16 cellular contexts compared by ENCODE assay signal in genomic region chr19:5515737-5516136, GRCh38. TPM values are rescaled to one million over a fixed set of nuclear protein-coding genes. Genes with fewer than 3 reads are reported as not detected.
DNase-seq lines count a peak whose midpoint lies in the region; ATAC-seq, FAIRE-seq and TF ChIP-seq lines count a peak whose summit lies in the region.
"Had no signal": no experiment of that assay in that cellular context is flagged by ENCODE, and none has a peak within 500 bp of the region (broad histone marks: within the 10 kb centered on the region; RNA-seq: fewer than 3 reads in every experiment).

No MANE protein-coding gene starts in this region.

- no peak overlapping the region for H3K23ac ChIP-seq in H1 (ENCODE audit: insufficient read length)

- H3K23me2 ChIP-seq in H1 (ENCODE audit: low read depth, low read length), result no peaks in the 10 kb centered on the region; the same call in 1 of the 2 replicates

- FAIRE-seq in H1 (lab: Jason Lieb, UNC), result peak; percentile 65

- H3K4me3 ChIP-seq in H1 (ENCODE audit: extremely low read depth in 1 of 4, insufficient read depth in 2 of 4, low read depth in 3 of 4, low read length in 4 of 4) (no peak overlapping the region), retinal pigment epithelial cell (ENCODE audit: low read length) (no peak overlapping the region), left lung (no peak overlapping the region), heart right ventricle (no peak overlapping the region)
- H3K4me3 ChIP-seq in CD4-positive, alpha-beta memory T cell (ENCODE audit: low read length in 2 of 2), result no peak overlapping the region
- H3K4me3 ChIP-seq: lower lobe of right lung, SK-N-MC had no signal

- no peak overlapping the region for H3K27ac ChIP-seq in H1 (ENCODE audit: low read depth, low read length)
- H3K27ac ChIP-seq in left lung, result no peak overlapping the region
- H3K27ac ChIP-seq in heart right ventricle, result no peak overlapping the region
- H3K27ac ChIP-seq in CD4-positive, alpha-beta memory T cell (ENCODE audit: low read depth, low read length), result no peak overlapping the region
- H3K27ac ChIP-seq: lower lobe of right lung, SK-N-MC had no signal

- 80% methylated on average over 5 of the region's 5 CpGs; no CpG with 5 or more reads in 1 of the 2 experiments for WGBS in H1 (ENCODE audit: extremely low coverage in 1 of 2, insufficient coverage in 1 of 2, insufficient read length in 1 of 2, insufficient replicate concordance in 2 of 2, low coverage in 1 of 2, low lambda C conversion rate in 2 of 2, missing lambda C conversion rate in 1 of 2), 2 experiments
- 69 to 71% methylated on average over 5 of the region's 5 CpGs for WGBS in heart right ventricle, 2 donors

- 0 out of 2 replicates have a peak overlapping the region, but pooled peaks have one; percentile 3 for H2AK5ac ChIP-seq in H1 (ENCODE audit: low read depth, low read length)

- H4K5ac ChIP-seq in H1 (ENCODE audit: insufficient read length, low read depth, low read length), result no peak overlapping the region

- no peak overlapping the region for H2BK120ac ChIP-seq in H1 (replicated peaks; ENCODE audit: low read depth, low read length)

- H3K36me3 ChIP-seq in H1 (ENCODE audit: control insufficient read depth in 2 of 4, insufficient read depth in 4 of 4, low read length in 3 of 4) (no peaks in the 10 kb centered on the region), left lung (no peaks in the 10 kb centered on the region), heart right ventricle (no peaks in the 10 kb centered on the region)
- H3K36me3 ChIP-seq in CD4-positive, alpha-beta memory T cell (ENCODE audit: insufficient read depth, low read length), result no peaks in the 10 kb centered on the region
- H3K36me3 ChIP-seq: lower lobe of right lung had no signal

- no peak overlapping the region for H2BK12ac ChIP-seq in H1 (ENCODE audit: low read depth, low read length)

- H3K4me1 ChIP-seq in H1 (replicated peaks in 1 of 4; ENCODE audit: control insufficient read depth in 3 of 4, insufficient read depth in 4 of 4, low read length in 3 of 4) (no peaks in the 10 kb centered on the region), left lung (no peaks in the 10 kb centered on the region), heart right ventricle (no peaks in the 10 kb centered on the region)
- H3K4me1 ChIP-seq in CD4-positive, alpha-beta memory T cell (ENCODE audit: insufficient read depth, low read length), result no peaks in the 10 kb centered on the region
- H3K4me1 ChIP-seq: lower lobe of right lung had no signal

- H3K9me3 ChIP-seq in H1 (ENCODE audit: insufficient read depth in 2 of 2, low read depth in 1 of 2, low read length in 1 of 2) (peaks cover 4 to 11% of the 10 kb centered on the region in 2 experiments; a peak in 2 of 4 replicates), left lung (peaks cover 0 to 34% of the 10 kb centered on the region in 2 donors), heart right ventricle (peaks cover 0 to 46% (median 13%) of the 10 kb centered on the region in 11 donors)
- H3K9me3 ChIP-seq in CD4-positive, alpha-beta memory T cell (ENCODE audit: control insufficient read depth in 1 of 2, low read length in 2 of 2), result peaks cover 0 to 8% of the 10 kb centered on the region in 2 donors

- H3K9ac ChIP-seq in H1 (replicated peaks in 1 of 4; ENCODE audit: extremely low read depth in 1 of 4, low read depth in 3 of 4, low read length in 3 of 4), result no peak overlapping the region

- H4K91ac ChIP-seq in H1 (replicated peaks; ENCODE audit: insufficient read length, low read length), result no peak overlapping the region

- H3K27me3 Mint-ChIP-seq in CD4-positive, alpha-beta memory T cell, result peaks cover 3 to 6% of the 10 kb centered on the region in 2 donors

- no peak overlapping the region for H2AFZ ChIP-seq in H1 (ENCODE audit: low read length)

- ATAC-seq in left lung, result no peak
- no peak for ATAC-seq in heart right ventricle
- ATAC-seq: lower lobe of right lung; naive thymus-derived CD4-positive, alpha-beta T cell had no signal

- H2BK5ac ChIP-seq in H1 (ENCODE audit: low read depth, low read length), result no peak overlapping the region

- no peak for TF ChIP-seq POLR2A in H1 (IDR thresholded peaks at IDR 0.05; ENCODE audit: control extremely low read depth in 1 of 2, low read depth in 2 of 2, low read length in 2 of 2)

- no peak overlapping the region for H3K27ac Mint-ChIP-seq in CD4-positive, alpha-beta memory T cell

- TF ChIP-seq RAD21 in H1 (IDR thresholded peaks at IDR 0.05 in 1 of 2, conservative IDR thresholded peaks at IDR 0.05 in 1 of 2; ENCODE audit: low read depth in 2 of 2, low read length in 2 of 2), result peak; percentile 73 to 81

- intact Hi-C loops in left lung (cut with DNase I), result no loop called here
- intact Hi-C loops in heart right ventricle (cut with DNase I), result no loop called here
- intact Hi-C loops in CD4-positive, alpha-beta memory T cell (cut with micrococcal nuclease), result no loop called here

- H2BK20ac ChIP-seq in H1 (ENCODE audit: low read length), result no peak overlapping the region

- no peak overlapping the region for H3K4ac ChIP-seq in H1 (replicated peaks; ENCODE audit: insufficient read length, low read depth, low read length)

- H3K14ac ChIP-seq in H1 (ENCODE audit: insufficient read length), result no peak overlapping the region

- H3K27me3 ChIP-seq in H1 (replicated peaks in 1 of 4; ENCODE audit: control insufficient read depth in 3 of 4, extremely low read depth in 1 of 4, insufficient read depth in 3 of 4, low read length in 3 of 4) (no peaks in the 10 kb centered on the region; a peak in 2 of 7 replicates), left lung (peaks cover 0 to 23% of the 10 kb centered on the region in 2 donors), heart right ventricle (peaks cover 0 to 11% (median 3%) of the 10 kb centered on the region in 7 donors)
- H3K27me3 ChIP-seq in CD4-positive, alpha-beta memory T cell (ENCODE audit: insufficient read depth, low read length), result no peaks in the 10 kb centered on the region

- H3K9me3 Mint-ChIP-seq in CD4-positive, alpha-beta memory T cell, result peaks cover 0 to 52% (median 36%) of the 10 kb centered on the region in 8 donors

- CTCF ChIA-PET in H1 (lab: Charles Lee; ENCODE audit: partially characterized antibody), result interaction anchor here (0.7 to 9.3 kb wide), 12 partner anchors 9 to 166 kb away, joined by 3 to 112 read pairs (median 5); no protein-coding TSS in a partner anchor
- CTCF ChIA-PET in CD4-positive, alpha-beta memory T cell (lab: Charles Lee; ENCODE audit: partially characterized antibody), result no interaction called here

- H3K79me1 ChIP-seq in H1 (ENCODE audit: low read depth, low read length), result no peaks in the 10 kb centered on the region

- DNase-seq in DMS53 (lab: John Stamatoyannopoulos, UW) (peak; percentile 22), DMS53 treated with DMSO at 0.1 percent for 48 hours (lab: John Stamatoyannopoulos, UW; ENCODE audit: unreplicated experiment) (no peak), NCI-H69 (lab: John Stamatoyannopoulos, UW) (peak; percentile 27), H1 (ENCODE audit: low read depth in 1 of 2, low spot score in 2 of 2) (peak in 1 of 2 experiments; percentile 60), retinal pigment epithelial cell (ENCODE audit: low read depth) (no peak), left lung (no peak), heart right ventricle (no peak)
- no peak for DNase-seq in CD4-positive, alpha-beta memory T cell
- DNase-seq: activated CD8-positive, alpha-beta memory T cell treated with anti-CD3 and anti-CD28 coated beads for 24 hours; anterior cingulate cortex; lower lobe of right lung; naive thymus-derived CD4-positive, alpha-beta T cell; NCI-H1105 treated with DMSO at 0.1 percent for 48 hours; retina had no signal

- H3K4me3 Mint-ChIP-seq in CD4-positive, alpha-beta memory T cell, result no peak overlapping the region
- H3K4me3 Mint-ChIP-seq: naive thymus-derived CD4-positive, alpha-beta T cell had no signal

- H3K56ac ChIP-seq in H1 (replicated peaks; ENCODE audit: insufficient read length, low read depth, low read length), result no peak overlapping the region

- no peak overlapping the region for H4K8ac ChIP-seq in H1 (ENCODE audit: extremely low read depth, insufficient read depth, low read length)

- peak; percentile 65 to 87 (median 74) for TF ChIP-seq CTCF in H1 (IDR thresholded peaks at IDR 0.05; ENCODE audit: control extremely low read depth in 1 of 3, insufficient read depth in 1 of 3, low read depth in 1 of 3, low read length in 3 of 3)
- peak; percentile 35 for TF ChIP-seq CTCF in retinal pigment epithelial cell (conservative IDR thresholded peaks at IDR 0.05; ENCODE audit: low read depth, low read length)
- no peak for TF ChIP-seq CTCF in left lung (IDR thresholded peaks at IDR 0.05)
- no peak for TF ChIP-seq CTCF in heart right ventricle (IDR thresholded peaks at IDR 0.05)

- no peak overlapping the region for H2BK15ac ChIP-seq in H1 (ENCODE audit: low read length)

- TF ChIP-seq EP300 in H1 (IDR thresholded peaks at IDR 0.05; ENCODE audit: borderline replicate concordance in 1 of 2, low read depth in 2 of 2, low read length in 2 of 2), result no peak

- H4K20me1 ChIP-seq in H1 (replicated peaks in 1 of 2; ENCODE audit: control insufficient read depth in 1 of 2, insufficient read depth in 2 of 2, low read length in 2 of 2), result no peaks in the 10 kb centered on the region

- peaks cover 0 to 5% of the 10 kb centered on the region in 2 donors for H3K36me3 Mint-ChIP-seq in CD4-positive, alpha-beta memory T cell

- no peaks in the 10 kb centered on the region for H3K4me1 Mint-ChIP-seq in CD4-positive, alpha-beta memory T cell
- H3K4me1 Mint-ChIP-seq: naive thymus-derived CD4-positive, alpha-beta T cell had no signal

- POLR2A ChIA-PET in H1 (lab: Charles Lee; ENCODE audit: partially characterized antibody), result interaction anchor here (1.0 to 1.2 kb wide), 2 partner anchors 12 to 64 kb away, joined by 3 to 5 read pairs; no protein-coding TSS in a partner anchor
- POLR2A ChIA-PET in CD4-positive, alpha-beta memory T cell (lab: Charles Lee; ENCODE audit: partially characterized antibody), result no interaction called here

- H3K79me2 ChIP-seq in H1 (ENCODE audit: control insufficient read depth in 1 of 2, insufficient read depth in 2 of 2, low read length in 2 of 2), result no peaks in the 10 kb centered on the region

- no peak overlapping the region for H3K4me2 ChIP-seq in H1 (ENCODE audit: insufficient read depth in 1 of 2, low read depth in 2 of 2, low read length in 2 of 2)

- H3K18ac ChIP-seq in H1 (ENCODE audit: extremely low read depth, low read length), result no peak overlapping the region

RNA-seq across cellular contexts. Expression of gene TINCR, which starts 52.0 kb away (rescaled TPM):
- 0.48 and 0.52 TPM in 2 replicates for total RNA-seq in H1 (2021; fragmentation: NEBNext Ultra II Directional; extraction: Animal tissue kit (Norgen Biotek cat#: 25700))
- polyA plus RNA-seq in H1 (2011; rRNA removed) (1.2 and 1.4 TPM in 2 replicates), heart right ventricle (under 1 TPM in 1 of 2 donors, not detected in 1; 0.14 TPM)
- polyA plus RNA-seq in H1 (2011; cell fraction: cytosol; rRNA removed), result 1.1 TPM
- polyA plus RNA-seq in H1 (2011; cell fraction: nucleus; rRNA removed), result 0.86 TPM
- 0.29 to 0.72 TPM (median 0.65 TPM) in 4 replicates for polyA plus RNA-seq in H1 (2012, experiment 1 of 2)
- polyA plus RNA-seq in H1 (2012, experiment 2 of 2), result 0.77 TPM
- polyA plus RNA-seq in H1 (2013, experiment 1 of 2), result 0.30 TPM
- 0.48 TPM for polyA plus RNA-seq in H1 (2013, experiment 2 of 2)
- 0.27 and 0.38 TPM in 2 replicates for polyA minus RNA-seq in H1 (2011; rRNA and poly(A)+ RNA removed)
- 0.95 TPM for polyA minus RNA-seq in H1 (2011; cell fraction: cytosol; rRNA and poly(A)+ RNA removed)
- not detected for polyA minus RNA-seq in H1 (2011; cell fraction: nucleus; rRNA and poly(A)+ RNA removed)
- total RNA-seq in left lung (under 1 TPM; 0.76 TPM), heart right ventricle (under 1 TPM in 7 of 10 donors, not detected in 3; 0.07 to 0.68 (median 0.27) TPM)
- 1 to 10 TPM; 1.4 TPM for total RNA-seq in CD4-positive, alpha-beta memory T cell
- under 1 TPM in 1 of 2 donors, not detected in 1; 0.20 TPM for polyA plus RNA-seq in CD4-positive, alpha-beta memory T cell
- total RNA-seq: dermis microvascular lymphatic vessel endothelial cell had no signal
- polyA plus RNA-seq: naive thymus-derived CD4-positive, alpha-beta T cell had no signal

Comparison
In these comparisons a context has a peak if more than half of its experiments do, and no peak if none do; other contexts are left out.
1. DNase-seq: peak in DMS53 (single experiment) and NCI-H69 (single experiment); none in DMS53 treated with DMSO at 0.1 percent for 48 hours (single experiment), retinal pigment epithelial cell (single experiment), left lung (0 of 2), heart right ventricle (0 of 2) and CD4-positive, alpha-beta memory T cell (0 of 5).
2. CTCF ChIP-seq: peak in H1 (3 of 3) and retinal pigment epithelial cell (single experiment); none in left lung (0 of 2) and heart right ventricle (0 of 9).